ENCODE assay signal across 24 cellular contexts in genomic region chr16:16015849-16016248, GRCh38.
DNase-seq lines count a peak whose midpoint lies in the region; ATAC-seq and TF ChIP-seq lines count a peak whose summit lies in the region.
"Had no signal": no experiment of that assay in that cellular context is flagged by ENCODE, and none has a peak within 500 bp of the region (broad histone marks: within the 10 kb centered on the region; RNA-seq: fewer than 3 reads in every experiment).

No MANE protein-coding gene starts in this region.

- H3K27ac Mint-ChIP-seq in activated CD8-positive, alpha-beta T cell treated with anti-CD3 and anti-CD28 coated beads for 36 hours = peak overlapping the region; percentile 59
- H3K27ac Mint-ChIP-seq in activated CD8-positive, alpha-beta T cell treated with anti-CD3 and anti-CD28 coated beads, Interleukin-2, amount 10 ng/mL, durations not matched to agents 7 days and 5 days = no peak overlapping the region

- CTCF ChIA-PET in activated CD8-positive, alpha-beta T cell treated with anti-CD3 and anti-CD28 coated beads for 36 hours (lab: Charles Lee) = no interaction called here
- CTCF ChIA-PET in activated CD8-positive, alpha-beta T cell treated with anti-CD3 and anti-CD28 coated beads, Interleukin-2, amount 10 ng/mL, durations not matched to agents 7 days and 5 days (lab: Charles Lee) = no interaction called here
- CTCF ChIA-PET in Panc1 (lab: Charles Lee) = no interaction called here

- intact Hi-C loops in activated CD8-positive, alpha-beta T cell treated with anti-CD3 and anti-CD28 coated beads for 36 hours (cut with micrococcal nuclease) = no loop called here
- intact Hi-C loops in Panc1 (cut with micrococcal nuclease; ENCODE audit: unreplicated experiment) = no loop called here
- intact Hi-C loops in thyroid gland (cut with DNase I) = no loop called here
- intact Hi-C loops in vagina (cut with DNase I) = no loop called here

- H3K27me3 Mint-ChIP-seq in activated CD8-positive, alpha-beta T cell treated with anti-CD3 and anti-CD28 coated beads for 36 hours = no peaks in the 10 kb centered on the region
- H3K27me3 Mint-ChIP-seq in activated CD8-positive, alpha-beta T cell treated with anti-CD3 and anti-CD28 coated beads, Interleukin-2, amount 10 ng/mL, durations not matched to agents 7 days and 5 days (ENCODE audit: low read depth) = no peaks in the 10 kb centered on the region
- H3K27me3 Mint-ChIP-seq: CD4-positive, alpha-beta memory T cell; naive B cell had no signal

- no peak for TF ChIP-seq EP300 in gastroesophageal sphincter (IDR thresholded peaks at IDR 0.05)

- H3K36me3 Mint-ChIP-seq in activated CD8-positive, alpha-beta T cell treated with anti-CD3 and anti-CD28 coated beads for 36 hours (ENCODE audit: low read depth) = peaks cover 56% of the 10 kb centered on the region
- H3K36me3 Mint-ChIP-seq in activated CD8-positive, alpha-beta T cell treated with anti-CD3 and anti-CD28 coated beads, Interleukin-2, amount 10 ng/mL, durations not matched to agents 7 days and 5 days (ENCODE audit: low read depth) = peaks cover 62% of the 10 kb centered on the region

- H3K4me1 Mint-ChIP-seq in activated CD8-positive, alpha-beta T cell treated with anti-CD3 and anti-CD28 coated beads for 36 hours (ENCODE audit: low read depth) = peaks cover 9% of the 10 kb centered on the region
- H3K4me1 Mint-ChIP-seq in activated CD8-positive, alpha-beta T cell treated with anti-CD3 and anti-CD28 coated beads, Interleukin-2, amount 10 ng/mL, durations not matched to agents 7 days and 5 days (ENCODE audit: low read depth) = peaks cover 13% of the 10 kb centered on the region

- H3K27ac ChIP-seq in Panc1 (ENCODE audit: low read length) (peak overlapping the region; percentile 36), gastroesophageal sphincter (peak overlapping the region; percentile 51 to 80 (median 72)), thyroid gland (peak overlapping the region in 2 of 3 donors; percentile 75 to 85), vagina (no peak overlapping the region)
- H3K27ac ChIP-seq: spleen had no signal

- no peak for ATAC-seq in activated CD8-positive, alpha-beta T cell treated with anti-CD3 and anti-CD28 coated beads for 36 hours
- ATAC-seq in activated CD8-positive, alpha-beta T cell treated with anti-CD3 and anti-CD28 coated beads, Interleukin-2, amount 10 ng/mL, durations not matched to agents 7 days and 5 days = no peak
- ATAC-seq in Panc1 (no peak), gastroesophageal sphincter (no peak), HG03196 (IDR thresholded peaks at IDR 0.05; ENCODE audit: unreplicated experiment) (no peak)

- 80% methylated on average over 1 of the region's 8 CpGs; no CpG with 5 or more reads in 1 of the 2 donors for WGBS in gastroesophageal sphincter (ENCODE audit: low coverage in 1 of 2), 2 donors
- WGBS in thyroid gland, 2 donors = 90% methylated on average over 8 of the region's 8 CpGs

- in situ Hi-C loops in Panc1 (cut with HindIII; ENCODE audit: low pct_unique_long_range_greater_than_20kb, low sequenced_read_pairs) = no loop called here

- H3K36me3 ChIP-seq in Panc1 (ENCODE audit: control insufficient read depth, insufficient read depth, low read length) (no peaks in the 10 kb centered on the region), gastroesophageal sphincter (peaks cover 0 to 74% of the 10 kb centered on the region in 2 donors), thyroid gland (peaks cover 6 to 16% of the 10 kb centered on the region in 2 donors), vagina (peaks cover 0 to 21% of the 10 kb centered on the region in 2 donors)
- H3K36me3 ChIP-seq: breast epithelium had no signal

- no TSS peak for BruUV-seq in Panc1 (replicated peaks; lab: Mats Ljungman, UMichigan)

- no peak for TF ChIP-seq CTCF in activated CD8-positive, alpha-beta T cell treated with anti-CD3 and anti-CD28 coated beads for 36 hours (IDR thresholded peaks at IDR 0.05)
- no peak for TF ChIP-seq CTCF in Panc1 (IDR thresholded peaks at IDR 0.05)
- TF ChIP-seq CTCF in gastroesophageal sphincter (IDR thresholded peaks at IDR 0.05) = no peak
- TF ChIP-seq CTCF in thyroid gland (IDR thresholded peaks at IDR 0.05) = no peak
- TF ChIP-seq CTCF in vagina (IDR thresholded peaks at IDR 0.05) = no peak

- H3K9me3 ChIP-seq in Panc1 (ENCODE audit: control insufficient read depth, insufficient read depth, low read depth, low read length) (no peaks in the 10 kb centered on the region), gastroesophageal sphincter (no peaks in the 10 kb centered on the region), thyroid gland (no peaks in the 10 kb centered on the region), vagina (no peaks in the 10 kb centered on the region)
- H3K9me3 ChIP-seq: breast epithelium, spleen had no signal

- POLR2A ChIA-PET in activated CD8-positive, alpha-beta T cell treated with anti-CD3 and anti-CD28 coated beads for 36 hours (lab: Charles Lee) = interaction anchor here (1.2 kb wide), 2 partner anchors 9 to 24 kb away, joined by 3 read pairs; no protein-coding TSS in a partner anchor
- POLR2A ChIA-PET in activated CD8-positive, alpha-beta T cell treated with anti-CD3 and anti-CD28 coated beads, Interleukin-2, amount 10 ng/mL, durations not matched to agents 7 days and 5 days (lab: Charles Lee) = no interaction called here
- POLR2A ChIA-PET in Panc1 (lab: Charles Lee) = no interaction called here

- no peaks in the 10 kb centered on the region for H3K9me3 Mint-ChIP-seq in activated CD8-positive, alpha-beta T cell treated with anti-CD3 and anti-CD28 coated beads for 36 hours
- H3K9me3 Mint-ChIP-seq in activated CD8-positive, alpha-beta T cell treated with anti-CD3 and anti-CD28 coated beads, Interleukin-2, amount 10 ng/mL, durations not matched to agents 7 days and 5 days (ENCODE audit: insufficient read depth) = no peaks in the 10 kb centered on the region
- H3K9me3 Mint-ChIP-seq: naive B cell had no signal

- DNase-seq in activated CD8-positive, alpha-beta T cell treated with anti-CD3 and anti-CD28 coated beads for 36 hours = no peak
- no peak for DNase-seq in activated CD8-positive, alpha-beta T cell treated with anti-CD3 and anti-CD28 coated beads, Interleukin-2, amount 10 ng/mL, durations not matched to agents 7 days and 5 days
- no peak for DNase-seq in Panc1 (ENCODE audit: low read depth, low spot score)
- DNase-seq in thyroid gland = no peak
- no peak for DNase-seq in RKO (ENCODE audit: low spot score)
- no peak for DNase-seq in vagina (ENCODE audit: extremely low spot score in 2 of 2)
- DNase-seq: activated effector memory CD4-positive, alpha-beta T cell treated with anti-CD3 and anti-CD28 coated beads, Interleukin-2, amount 50 U/mL, for 16 hours; CD4-positive, alpha-beta memory T cell; DMS153; GDM1; H7; KBM-7; mammary epithelial cell; naive B cell; NCI-H1436 treated with DMSO at 0.1 percent for 48 hours; NCI-H774; occipital lobe; Right ventricle myocardium superior; spleen; stimulated activated CD4-positive, alpha-beta T cell treated with anti-CD3 and anti-CD28 coated beads, Interleukin-4, amount 100 ng/mL, for 1 hour had no signal

- no peak overlapping the region for H3K4me3 Mint-ChIP-seq in activated CD8-positive, alpha-beta T cell treated with anti-CD3 and anti-CD28 coated beads for 36 hours
- H3K4me3 Mint-ChIP-seq in activated CD8-positive, alpha-beta T cell treated with anti-CD3 and anti-CD28 coated beads, Interleukin-2, amount 10 ng/mL, durations not matched to agents 7 days and 5 days = no peak overlapping the region
- H3K4me3 Mint-ChIP-seq: CD4-positive, alpha-beta memory T cell had no signal

- no peak overlapping the region for H3K4me3 ChIP-seq in Panc1 (ENCODE audit: low read depth in 2 of 2, low read length in 2 of 2)
- no peak overlapping the region for H3K4me3 ChIP-seq in gastroesophageal sphincter
- no peak overlapping the region for H3K4me3 ChIP-seq in thyroid gland (replicated peaks in 1 of 3)
- no peak overlapping the region for H3K4me3 ChIP-seq in vagina
- H3K4me3 ChIP-seq: breast epithelium, coronary artery, spleen had no signal

- no peaks in the 10 kb centered on the region for H3K27me3 ChIP-seq in Panc1 (ENCODE audit: control insufficient read depth, insufficient read depth, low read length)
- no peaks in the 10 kb centered on the region for H3K27me3 ChIP-seq in gastroesophageal sphincter
- no peaks in the 10 kb centered on the region for H3K27me3 ChIP-seq in thyroid gland
- H3K27me3 ChIP-seq in vagina = no peaks in the 10 kb centered on the region
- H3K27me3 ChIP-seq: breast epithelium, spleen had no signal

- TF ChIP-seq POLR2A in gastroesophageal sphincter (IDR thresholded peaks at IDR 0.05) (no peak), thyroid gland (IDR thresholded peaks at IDR 0.05) (no peak), vagina (IDR thresholded peaks at IDR 0.05) (no peak)

- H3K4me1 ChIP-seq in Panc1 (ENCODE audit: control insufficient read depth, insufficient read depth, low read length) (peaks cover 36% of the 10 kb centered on the region), gastroesophageal sphincter (peaks cover 4 to 87% (median 7%) of the 10 kb centered on the region in 3 donors), thyroid gland (peaks cover 32 to 36% of the 10 kb centered on the region in 2 donors), vagina (peaks cover 16% of the 10 kb centered on the region)
- H3K4me1 ChIP-seq: breast epithelium had no signal
